22 cellular contexts compared by ENCODE assay signal in the genomic region with DNA sequence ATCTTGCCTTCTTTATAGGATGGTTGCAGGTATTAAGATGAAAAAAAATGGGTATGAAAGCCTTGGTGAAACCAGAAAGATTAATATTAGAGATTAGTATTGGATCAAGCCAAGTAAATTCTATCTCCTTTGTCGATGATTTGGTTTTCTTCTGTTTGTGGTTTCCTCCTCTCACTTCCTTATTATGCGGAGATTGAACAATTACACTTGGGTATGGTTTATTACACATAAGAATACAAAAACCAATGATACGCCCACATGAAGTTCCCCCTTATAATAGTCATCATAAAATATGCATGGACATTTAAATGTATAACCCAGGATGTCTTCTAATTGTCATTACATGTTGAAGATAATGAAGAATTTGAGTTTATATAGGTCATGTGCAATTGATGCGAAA.
"Had no signal": no experiment of that assay in that cellular context is flagged by ENCODE, and none has a peak within 500 bp of the region (broad histone marks: within the 10 kb centered on the region; RNA-seq: fewer than 3 reads in every experiment).

No MANE protein-coding gene starts in this region.

- ATAC-seq: foreskin keratinocyte, left lobe of liver had no signal

- H3K9me3 Mint-ChIP-seq: activated naive CD4-positive, alpha-beta T cell treated with anti-CD3 and anti-CD28 coated beads, Interleukin-2, amount 50 U/mL, for 24 hours; central memory CD8-positive, alpha-beta T cell; neural crest cell had no signal

- H3K9me3 ChIP-seq: ascending aorta, colonic mucosa, tibial nerve, uterus had no signal

- H3K27ac ChIP-seq: ascending aorta, colonic mucosa, foreskin keratinocyte, tibial nerve, uterus, WERI-Rb-1 had no signal

- H3K27ac Mint-ChIP-seq: activated naive CD4-positive, alpha-beta T cell treated with anti-CD3 and anti-CD28 coated beads, Interleukin-2, amount 50 U/mL, for 24 hours had no signal

- DNase-seq: activated CD4-positive, alpha-beta T cell treated with anti-CD3 and anti-CD28 coated beads for 1 hour; activated CD8-positive, alpha-beta memory T cell treated with anti-CD3 and anti-CD28 coated beads for 24 hours; activated CD8-positive, alpha-beta memory T cell treated with anti-CD3 and anti-CD28 coated beads, Interleukin-2, amount 50 U/mL, for 48 hours; activated effector memory CD4-positive, alpha-beta T cell treated with anti-CD3 and anti-CD28 coated beads, Interleukin-2, amount 50 U/mL, for 16 hours; activated T-cell treated with anti-CD3 and anti-CD28 coated beads, Interleukin-2, amount 50 U/mL, for 48 hours; colonic mucosa; foreskin keratinocyte; glutamatergic neuron; hypothalamus; islet precursor cell; retina; stimulated activated naive CD4-positive, alpha-beta T cell treated with Interleukin-2 at 50 U/mL for 16 hours; substantia nigra; uterus; WERI-Rb-1 had no signal

- H3K4me3 Mint-ChIP-seq: activated naive CD4-positive, alpha-beta T cell treated with anti-CD3 and anti-CD28 coated beads, Interleukin-2, amount 50 U/mL, for 24 hours; central memory CD8-positive, alpha-beta T cell had no signal

- H3K36me3 Mint-ChIP-seq: activated naive CD4-positive, alpha-beta T cell treated with anti-CD3 and anti-CD28 coated beads, Interleukin-2, amount 50 U/mL, for 24 hours had no signal

- H3K27me3 ChIP-seq: ascending aorta, colonic mucosa, foreskin keratinocyte, tibial nerve, uterus had no signal

- H3K36me3 ChIP-seq: ascending aorta, colonic mucosa, tibial nerve, uterus, WERI-Rb-1 had no signal

- H3K4me3 ChIP-seq: ascending aorta, colonic mucosa, lung, tibial nerve, uterus had no signal

- H3K4me1 ChIP-seq: ascending aorta, colonic mucosa, foreskin keratinocyte, uterus had no signal
